In genomic region chr2:46431481-46432235, GRCh38 we compare ENCODE assay signal across 21 cellular contexts. TPM values are rescaled to one million over a fixed set of nuclear protein-coding genes. Genes with fewer than 3 reads are reported as not detected.
DNase-seq lines count a peak whose midpoint lies in the region; ATAC-seq, FAIRE-seq and TF ChIP-seq lines count a peak whose summit lies in the region.
"Had no signal": no experiment of that assay in that cellular context is flagged by ENCODE, and none has a peak within 500 bp of the region (broad histone marks: within the 10 kb centered on the region; RNA-seq: fewer than 3 reads in every experiment).

No MANE protein-coding gene starts in this region.

- DNase-seq in activated naive CD4-positive, alpha-beta T cell treated with anti-CD3 and anti-CD28 coated beads for 36 hours: no peak
- peak; percentile 32 for DNase-seq in LHCN-M2 (ENCODE audit: low read depth)
- DNase-seq in bronchial epithelial cell (ENCODE audit: low read depth): peak; percentile 57
- DNase-seq in trophoblast cell: peak; percentile 94 to 97
- DNase-seq in activated CD4-positive, alpha-beta T cell treated with anti-CD3 and anti-CD28 coated beads, Interleukin-2, amount 10 ng/mL, durations not matched to agents 7 days and 5 days: no peak
- DNase-seq in NCI-H69 (lab: John Stamatoyannopoulos, UW): no peak
- DNase-seq: ACHN; activated CD4-positive, alpha-beta T cell treated with anti-CD3 and anti-CD28 coated beads for 1 hour; activated T-cell treated with anti-CD3 and anti-CD28 coated beads, Interleukin-2, amount 50 U/mL, for 48 hours; aorta; effector CD8-positive, alpha-beta T cell; glutamatergic neuron; islet precursor cell; NCI-H1092 treated with DMSO at 0.1 percent for 48 hours; stimulated activated CD4-positive, alpha-beta T cell treated with anti-CD3 and anti-CD28 coated beads, Interleukin-12 subunit alpha, Interleukin-12 subunit beta, amount 100 ng/mL, for 4 hours had no signal

- H3K23ac ChIP-seq in trophoblast cell (ENCODE audit: low read length): no peak overlapping the region

- no peaks in the 10 kb centered on the region for H3K36me3 ChIP-seq in bronchial epithelial cell (ENCODE audit: control insufficient read depth, insufficient read depth, low read length)
- no peaks in the 10 kb centered on the region for H3K36me3 ChIP-seq in trophoblast cell (ENCODE audit: control insufficient read depth in 1 of 2, insufficient read depth in 2 of 2, low read length in 2 of 2)
- H3K36me3 ChIP-seq: suprapubic skin had no signal

- CTCF ChIA-PET in activated naive CD4-positive, alpha-beta T cell treated with anti-CD3 and anti-CD28 coated beads for 36 hours (lab: Charles Lee): interaction anchor here (0.6 kb wide), 1 partner anchor 305 kb away, joined by 3 read pairs; no protein-coding TSS in a partner anchor
- CTCF ChIA-PET in activated CD4-positive, alpha-beta T cell treated with anti-CD3 and anti-CD28 coated beads, Interleukin-2, amount 10 ng/mL, durations not matched to agents 7 days and 5 days (lab: Charles Lee): no interaction called here

- H3K79me1 ChIP-seq in trophoblast cell (ENCODE audit: low read length): peaks cover 20% of the 10 kb centered on the region

- H3K27me3 ChIP-seq in bronchial epithelial cell (ENCODE audit: control insufficient read depth, insufficient read depth, low read length): no peaks in the 10 kb centered on the region
- H3K27me3 ChIP-seq in trophoblast cell (ENCODE audit: insufficient read depth, low read length): no peaks in the 10 kb centered on the region
- H3K27me3 ChIP-seq: suprapubic skin had no signal

- H3K27ac Mint-ChIP-seq in activated naive CD4-positive, alpha-beta T cell treated with anti-CD3 and anti-CD28 coated beads, Interleukin-2, amount 50 U/mL, for 24 hours: no peak overlapping the region
- H3K27ac Mint-ChIP-seq in activated naive CD4-positive, alpha-beta T cell treated with anti-CD3 and anti-CD28 coated beads for 36 hours: no peak overlapping the region
- no peak overlapping the region for H3K27ac Mint-ChIP-seq in activated CD4-positive, alpha-beta T cell treated with anti-CD3 and anti-CD28 coated beads, Interleukin-2, amount 10 ng/mL, durations not matched to agents 7 days and 5 days

- peak overlapping the region; percentile 5 for H4K91ac ChIP-seq in trophoblast cell (ENCODE audit: low read depth, low read length)

- H3K9me3 Mint-ChIP-seq in activated naive CD4-positive, alpha-beta T cell treated with anti-CD3 and anti-CD28 coated beads, Interleukin-2, amount 50 U/mL, for 24 hours: no peaks in the 10 kb centered on the region
- H3K9me3 Mint-ChIP-seq in activated naive CD4-positive, alpha-beta T cell treated with anti-CD3 and anti-CD28 coated beads for 36 hours: peaks cover 4% of the 10 kb centered on the region
- H3K9me3 Mint-ChIP-seq in activated CD4-positive, alpha-beta T cell treated with anti-CD3 and anti-CD28 coated beads, Interleukin-2, amount 10 ng/mL, durations not matched to agents 7 days and 5 days: no peaks in the 10 kb centered on the region

- no peak overlapping the region for H2AFZ ChIP-seq in trophoblast cell (ENCODE audit: insufficient read depth, low read length, poor library complexity)

- H3K4me1 ChIP-seq in trophoblast cell (ENCODE audit: control insufficient read depth in 1 of 2, insufficient read depth in 2 of 2, low read length in 2 of 2): peaks cover 8 to 11% of the 10 kb centered on the region in 2 experiments

- no peak for ATAC-seq in HG03196 (IDR thresholded peaks at IDR 0.05; ENCODE audit: unreplicated experiment)

- H3K4me3 Mint-ChIP-seq in activated naive CD4-positive, alpha-beta T cell treated with anti-CD3 and anti-CD28 coated beads, Interleukin-2, amount 50 U/mL, for 24 hours: peak overlapping the region; percentile 8
- no peak overlapping the region for H3K4me3 Mint-ChIP-seq in activated naive CD4-positive, alpha-beta T cell treated with anti-CD3 and anti-CD28 coated beads for 36 hours
- H3K4me3 Mint-ChIP-seq in activated CD4-positive, alpha-beta T cell treated with anti-CD3 and anti-CD28 coated beads, Interleukin-2, amount 10 ng/mL, durations not matched to agents 7 days and 5 days: no peak overlapping the region

- no peak overlapping the region for H4K8ac ChIP-seq in trophoblast cell (ENCODE audit: low read depth, low read length)

- peak overlapping the region; percentile 65 for H3K27ac ChIP-seq in trophoblast cell (ENCODE audit: low read depth, low read length)
- H3K27ac ChIP-seq: suprapubic skin had no signal

- peaks cover 2% of the 10 kb centered on the region for H3K79me2 ChIP-seq in trophoblast cell (ENCODE audit: control insufficient read depth, insufficient read depth, low read length, poor library complexity)

- intact Hi-C loops in activated naive CD4-positive, alpha-beta T cell treated with anti-CD3 and anti-CD28 coated beads for 36 hours (cut with micrococcal nuclease): no loop called here

- WGBS in trophoblast cell (ENCODE audit: extremely low coverage, insufficient coverage, insufficient read length): no CpG with 5 or more reads among the region's 5 CpGs

- H2BK120ac ChIP-seq in trophoblast cell (ENCODE audit: insufficient read depth, low read length, poor library complexity): peak overlapping the region; percentile 18

- no peak overlapping the region for H4K12ac ChIP-seq in trophoblast cell (ENCODE audit: low read depth, low read length)

- H3K14ac ChIP-seq in trophoblast cell (ENCODE audit: low read length): peak overlapping the region; percentile 15

- H3K18ac ChIP-seq in trophoblast cell (ENCODE audit: low read length): no peak overlapping the region

- peaks cover 36% of the 10 kb centered on the region for H3K4me1 Mint-ChIP-seq in activated naive CD4-positive, alpha-beta T cell treated with anti-CD3 and anti-CD28 coated beads, Interleukin-2, amount 50 U/mL, for 24 hours
- peaks cover 28% of the 10 kb centered on the region for H3K4me1 Mint-ChIP-seq in activated naive CD4-positive, alpha-beta T cell treated with anti-CD3 and anti-CD28 coated beads for 36 hours (ENCODE audit: low read depth)
- peaks cover 10% of the 10 kb centered on the region for H3K4me1 Mint-ChIP-seq in activated CD4-positive, alpha-beta T cell treated with anti-CD3 and anti-CD28 coated beads, Interleukin-2, amount 10 ng/mL, durations not matched to agents 7 days and 5 days

- FAIRE-seq in bronchial epithelial cell (lab: Jason Lieb, UNC): no peak
- FAIRE-seq: RCC 7860 had no signal

- no peak for TF ChIP-seq CTCF in bronchial epithelial cell (IDR thresholded peaks at IDR 0.05; ENCODE audit: insufficient read depth, low read length, severe bottlenecking)

- POLR2A ChIA-PET in activated CD4-positive, alpha-beta T cell treated with anti-CD3 and anti-CD28 coated beads, Interleukin-2, amount 10 ng/mL, durations not matched to agents 7 days and 5 days (lab: Charles Lee): no interaction called here

- H3K36me3 Mint-ChIP-seq in activated naive CD4-positive, alpha-beta T cell treated with anti-CD3 and anti-CD28 coated beads, Interleukin-2, amount 50 U/mL, for 24 hours: no peaks in the 10 kb centered on the region
- H3K36me3 Mint-ChIP-seq in activated naive CD4-positive, alpha-beta T cell treated with anti-CD3 and anti-CD28 coated beads for 36 hours (ENCODE audit: low read depth): no peaks in the 10 kb centered on the region
- no peaks in the 10 kb centered on the region for H3K36me3 Mint-ChIP-seq in activated CD4-positive, alpha-beta T cell treated with anti-CD3 and anti-CD28 coated beads, Interleukin-2, amount 10 ng/mL, durations not matched to agents 7 days and 5 days (ENCODE audit: low read depth)

- H2BK12ac ChIP-seq in trophoblast cell (ENCODE audit: low read length): peak overlapping the region; percentile 12

- no peak overlapping the region for H3K9ac ChIP-seq in trophoblast cell (ENCODE audit: low read length)

- H2BK5ac ChIP-seq in trophoblast cell (ENCODE audit: low read depth, low read length, poor library complexity): peak overlapping the region; percentile 18

- H3K4me3 ChIP-seq in bronchial epithelial cell (ENCODE audit: low read depth, low read length): no peak overlapping the region
- no peak overlapping the region for H3K4me3 ChIP-seq in trophoblast cell (ENCODE audit: low read depth, low read length)
- H3K4me3 ChIP-seq: suprapubic skin had no signal

- H2AK5ac ChIP-seq in trophoblast cell (ENCODE audit: low read length): no peak overlapping the region

- H3K9me3 ChIP-seq in trophoblast cell (ENCODE audit: insufficient read depth, low read depth, low read length): no peaks in the 10 kb centered on the region
- H3K9me3 ChIP-seq: suprapubic skin had no signal

- no peak overlapping the region for H3K4ac ChIP-seq in trophoblast cell (ENCODE audit: low read depth, low read length)

- no peaks in the 10 kb centered on the region for H3K27me3 Mint-ChIP-seq in activated naive CD4-positive, alpha-beta T cell treated with anti-CD3 and anti-CD28 coated beads, Interleukin-2, amount 50 U/mL, for 24 hours
- H3K27me3 Mint-ChIP-seq in activated naive CD4-positive, alpha-beta T cell treated with anti-CD3 and anti-CD28 coated beads for 36 hours (ENCODE audit: low read depth): no peaks in the 10 kb centered on the region
- H3K27me3 Mint-ChIP-seq in activated CD4-positive, alpha-beta T cell treated with anti-CD3 and anti-CD28 coated beads, Interleukin-2, amount 10 ng/mL, durations not matched to agents 7 days and 5 days: peaks cover 3% of the 10 kb centered on the region

- H3K4me2 ChIP-seq in trophoblast cell (ENCODE audit: low read length): no peak overlapping the region

RNA-seq across cellular contexts. Expression of gene TMEM247, which starts 47.7 kb away (rescaled TPM):
- not detected for total RNA-seq in activated naive CD4-positive, alpha-beta T cell treated with anti-CD3 and anti-CD28 coated beads for 36 hours
- total RNA-seq in LHCN-M2 (2014; rRNA removed): not detected in 2 replicates
- polyA plus RNA-seq in LHCN-M2 (2012): not detected
- not detected in 2 replicates for total RNA-seq in bronchial epithelial cell
- polyA plus RNA-seq in trophoblast cell (2013): 0.15 TPM in 1 of 2 replicates, not detected in the other
- not detected for total RNA-seq in activated CD4-positive, alpha-beta T cell treated with anti-CD3 and anti-CD28 coated beads, Interleukin-2, amount 10 ng/mL, durations not matched to agents 7 days and 5 days
- total RNA-seq: aorta, HT-29, omental fat pad, suprapubic skin had no signal
- polyA plus RNA-seq: aorta had no signal

Comparison
In these comparisons a context has a peak if more than half of its experiments do, and no peak if none do; other contexts are left out.
1. DNase-seq: peak in LHCN-M2 (single experiment), bronchial epithelial cell (single experiment) and trophoblast cell (2 of 2); none in activated naive CD4-positive, alpha-beta T cell treated with anti-CD3 and anti-CD28 coated beads for 36 hours (single experiment), activated CD4-positive, alpha-beta T cell treated with anti-CD3 and anti-CD28 coated beads, Interleukin-2, amount 10 ng/mL, durations not matched to agents 7 days and 5 days (single experiment) and NCI-H69 (single experiment).